In genomic region chr7:11458736-11459483, GRCh38 we compare ENCODE assay signal across 10 cellular contexts.
DNase-seq lines count a peak whose midpoint lies in the region; ATAC-seq, FAIRE-seq and TF ChIP-seq lines count a peak whose summit lies in the region.
"Had no signal": no experiment of that assay in that cellular context is flagged by ENCODE, and none has a peak within 500 bp of the region (broad histone marks: within the 10 kb centered on the region; RNA-seq: fewer than 3 reads in every experiment).

No MANE protein-coding gene starts in this region.

- H3K4me1 ChIP-seq in A549 = peaks cover 24% of the 10 kb centered on the region
- H3K4me1 ChIP-seq in colonic mucosa = no peaks in the 10 kb centered on the region

- H3K27ac ChIP-seq in A549 (peak overlapping the region; percentile 68 to 80), colonic mucosa (no peak overlapping the region)

- H3K4me2 ChIP-seq in A549 = peak overlapping the region; percentile 73

- intact Hi-C loops in colonic mucosa (cut with DNase I) = no loop called here

- CTCF ChIA-PET in A549 (lab: Yijun Ruan, JAX) = interaction anchor here (2.0 kb wide), 1 partner anchor 1000 kb away, joined by 4 read pairs; no protein-coding TSS in a partner anchor

- TF ChIP-seq CTCF in A549 (IDR thresholded peaks at IDR 0.05) (no peak), foreskin fibroblast (IDR thresholded peaks at IDR 0.05; ENCODE audit: low read depth, low read length) (no peak), colonic mucosa (IDR thresholded peaks at IDR 0.05) (no peak)

- H3K27me3 ChIP-seq in colonic mucosa = no peaks in the 10 kb centered on the region

- POLR2A ChIA-PET in A549 (lab: Yijun Ruan, JAX) = interaction anchor here (1.5 kb wide), 1 partner anchor 373 kb away, joined by 3 read pairs; the partner anchor contains the start of gene THSD7A

- WGBS in A549 (ENCODE audit: missing lambda C conversion rate) = 15% methylated on average over 5 of the region's 5 CpGs

- no peak for TF ChIP-seq RAD21 in A549 (conservative IDR thresholded peaks at IDR 0.05 in 1 of 2, IDR thresholded peaks at IDR 0.05 in 1 of 2)

- H3K9me3 ChIP-seq in A549 = no peaks in the 10 kb centered on the region
- no peaks in the 10 kb centered on the region for H3K9me3 ChIP-seq in colonic mucosa

- TF ChIP-seq EP300 in A549 (IDR thresholded peaks at IDR 0.05) = no peak; a peak in 1 of 5 replicates

- DNase-seq in A549 (ENCODE audit: low read depth in 1 of 2, low spot score in 1 of 2) (peak; percentile 5 to 78), RCC 7860 (ENCODE audit: low spot score) (peak; percentile 13), foreskin fibroblast (peak; percentile 85 to 92), colonic mucosa (no peak), NCI-H146 (lab: John Stamatoyannopoulos, UW) (no peak)
- DNase-seq: NCI-H1417 had no signal

- no peak for TF ChIP-seq POLR2A in A549 (IDR thresholded peaks at IDR 0.05; ENCODE audit: low read length)

- H3K4me3 ChIP-seq in A549 = no peak overlapping the region; the same call in 2 of the 3 replicates
- no peak overlapping the region for H3K4me3 ChIP-seq in foreskin fibroblast (ENCODE audit: low read depth in 1 of 2, low read length in 2 of 2)
- no peak overlapping the region for H3K4me3 ChIP-seq in colonic mucosa

- H3K36me3 ChIP-seq in colonic mucosa = no peaks in the 10 kb centered on the region

- ATAC-seq in A549 (peak; percentile 71 to 90; a peak in 5 of 6 replicates), GM19463 (IDR thresholded peaks at IDR 0.05; ENCODE audit: unreplicated experiment) (peak; percentile 62), GM21717 (IDR thresholded peaks at IDR 0.05; ENCODE audit: unreplicated experiment) (no peak), GM18861 (IDR thresholded peaks at IDR 0.05; ENCODE audit: unreplicated experiment) (no peak)
- ATAC-seq: WTC11 had no signal

- no peak overlapping the region for H3K9ac ChIP-seq in colonic mucosa (ENCODE audit: low read depth in 2 of 2, low read length in 2 of 2)

- FAIRE-seq in A549 (lab: Jason Lieb, UNC) (peak; percentile 59), RCC 7860 (lab: Jason Lieb, UNC) (no peak)

TF ChIP-seq in A549, 52 proteins besides CTCF, POLR2A, EP300 and RAD21:
- TF ChIP-seq, protein P1, sequence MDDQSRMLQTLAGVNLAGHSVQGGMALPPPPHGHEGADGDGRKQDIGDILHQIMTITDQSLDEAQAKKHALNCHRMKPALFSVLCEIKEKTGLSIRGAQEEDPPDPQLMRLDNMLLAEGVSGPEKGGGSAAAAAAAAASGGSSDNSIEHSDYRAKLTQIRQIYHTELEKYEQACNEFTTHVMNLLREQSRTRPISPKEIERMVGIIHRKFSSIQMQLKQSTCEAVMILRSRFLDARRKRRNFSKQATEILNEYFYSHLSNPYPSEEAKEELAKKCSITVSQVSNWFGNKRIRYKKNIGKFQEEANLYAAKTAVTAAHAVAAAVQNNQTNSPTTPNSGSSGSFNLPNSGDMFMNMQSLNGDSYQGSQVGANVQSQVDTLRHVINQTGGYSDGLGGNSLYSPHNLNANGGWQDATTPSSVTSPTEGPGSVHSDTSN (IDR thresholded peaks at IDR 0.05) = no peak
- TF ChIP-seq FOSL2 (IDR thresholded peaks at IDR 0.05) = 0 out of 2 replicates have a peak, but pooled peaks have one; percentile 16
- peak; percentile 73 for TF ChIP-seq FOSL2 (CRISPR knock-in tag; IDR thresholded peaks at IDR 0.05)
- TF ChIP-seq, protein P2, sequence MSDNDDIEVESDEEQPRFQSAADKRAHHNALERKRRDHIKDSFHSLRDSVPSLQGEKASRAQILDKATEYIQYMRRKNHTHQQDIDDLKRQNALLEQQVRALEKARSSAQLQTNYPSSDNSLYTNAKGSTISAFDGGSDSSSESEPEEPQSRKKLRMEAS (IDR thresholded peaks at IDR 0.05) = peak; percentile 34; the same call in 1 of the 2 replicates

Comparison
In these comparisons a context has a peak if more than half of its experiments do, and no peak if none do; other contexts are left out.
1. ATAC-seq: peak in A549 (2 of 2) and GM19463 (single experiment); none in GM21717 (single experiment) and GM18861 (single experiment).
2. DNase-seq: peak in A549 (2 of 2), RCC 7860 (single experiment) and foreskin fibroblast (2 of 2); none in colonic mucosa (single experiment) and NCI-H146 (single experiment).